Comparison of ENCODE assay signal across 12 cellular contexts in the genomic region with DNA sequence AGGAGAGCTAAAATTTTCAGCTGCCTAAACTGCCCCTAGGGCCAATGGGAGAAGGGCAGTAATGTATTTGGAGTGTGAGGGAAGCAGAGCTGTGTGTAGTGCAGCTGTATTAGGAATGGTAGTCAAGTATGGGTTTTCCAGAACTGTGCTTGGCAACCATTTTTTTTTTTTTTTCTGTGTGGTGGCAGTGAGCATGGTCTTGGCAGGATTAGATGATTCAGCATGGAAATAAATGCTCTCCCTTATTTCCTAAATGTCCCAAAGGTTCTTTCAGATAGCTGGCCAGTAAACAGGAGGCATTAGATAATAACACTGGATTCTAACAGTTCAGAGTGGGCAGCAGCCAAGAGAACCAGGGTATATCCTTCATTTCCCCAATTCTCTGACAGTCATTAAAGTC.
DNase-seq lines count a peak whose midpoint lies in the region; ATAC-seq and TF ChIP-seq lines count a peak whose summit lies in the region.
"Had no signal": no experiment of that assay in that cellular context is flagged by ENCODE, and none has a peak within 500 bp of the region (broad histone marks: within the 10 kb centered on the region; RNA-seq: fewer than 3 reads in every experiment).

No MANE protein-coding gene starts in this region.

- H3K36me3 ChIP-seq in PC-3 (ENCODE audit: low read depth, low read length) (no peaks in the 10 kb centered on the region), parathyroid adenoma (ENCODE audit: control insufficient read depth, insufficient read depth, low read length) (no peaks in the 10 kb centered on the region)

- H3K9ac ChIP-seq in PC-3 (ENCODE audit: low read length) (peak overlapping the region; percentile 82; the same call in 1 of the 2 replicates), parathyroid adenoma (no peak overlapping the region)

- peaks cover 78% of the 10 kb centered on the region for H3K79me2 ChIP-seq in PC-3 (ENCODE audit: low read length)
- H3K79me2 ChIP-seq in parathyroid adenoma: peaks cover 17% of the 10 kb centered on the region

- POLR2A ChIA-PET in PC-3 (lab: Charles Lee; ENCODE audit: unreplicated experiment): interaction anchor here (0.7 kb wide), 1 partner anchor 25 kb away, joined by 9 read pairs; no protein-coding TSS in a partner anchor
- POLR2A ChIA-PET in activated CD8-positive, alpha-beta T cell treated with anti-CD3 and anti-CD28 coated beads for 36 hours (lab: Charles Lee): no interaction called here

- no peaks in the 10 kb centered on the region for H3K9me2 ChIP-seq in PC-3 (replicated peaks; ENCODE audit: low read length)

- H3K4me3 ChIP-seq in PC-3 (ENCODE audit: low read length) (peak overlapping the region; percentile 86), fibroblast of the aortic adventitia (ENCODE audit: low read depth, low read length) (peak overlapping the region; percentile 78), parathyroid adenoma (ENCODE audit: low read depth, low read length) (no peak overlapping the region)

- H3K4me1 ChIP-seq in PC-3 (ENCODE audit: insufficient read depth, low read length) (peaks cover 52% of the 10 kb centered on the region), parathyroid adenoma (peaks cover 12% of the 10 kb centered on the region)

- DNase-seq in Daoy (ENCODE audit: low read depth) (peak; percentile 13), PC-3 (no peak), fibroblast of the aortic adventitia (ENCODE audit: low read depth) (peak; percentile 30), NCI-H2171 (lab: John Stamatoyannopoulos, UW) (no peak), NCI-H526 treated with DMSO at 0.1 percent for 48 hours (lab: John Stamatoyannopoulos, UW) (no peak)
- no peak for DNase-seq in activated CD8-positive, alpha-beta T cell treated with anti-CD3 and anti-CD28 coated beads for 36 hours
- DNase-seq: activated naive CD8-positive, alpha-beta T cell treated with anti-CD3 and anti-CD28 coated beads, Interleukin-2, amount 50 U/mL, for 24 hours; KG1; T-helper 17 cell had no signal

- peaks cover 7% of the 10 kb centered on the region for H3K27me3 Mint-ChIP-seq in activated CD8-positive, alpha-beta T cell treated with anti-CD3 and anti-CD28 coated beads for 36 hours
- H3K27me3 Mint-ChIP-seq: memory B cell had no signal

- no peak for TF ChIP-seq CTCF in PC-3 (conservative IDR thresholded peaks at IDR 0.05; ENCODE audit: low read depth, low read length)
- no peak for TF ChIP-seq CTCF in fibroblast of the aortic adventitia (IDR thresholded peaks at IDR 0.05; ENCODE audit: insufficient read depth, low read length)
- no peak for TF ChIP-seq CTCF in parathyroid adenoma (IDR thresholded peaks at IDR 0.05)
- TF ChIP-seq CTCF in activated CD8-positive, alpha-beta T cell treated with anti-CD3 and anti-CD28 coated beads for 36 hours (IDR thresholded peaks at IDR 0.05): no peak

- intact Hi-C loops in PC-3 (cut with micrococcal nuclease): no loop called here
- intact Hi-C loops in activated CD8-positive, alpha-beta T cell treated with anti-CD3 and anti-CD28 coated beads for 36 hours (cut with micrococcal nuclease): no loop called here

- no peak overlapping the region for H3K4me3 Mint-ChIP-seq in activated CD8-positive, alpha-beta T cell treated with anti-CD3 and anti-CD28 coated beads for 36 hours
- H3K4me3 Mint-ChIP-seq: activated naive CD8-positive, alpha-beta T cell treated with anti-CD3 and anti-CD28 coated beads, Interleukin-2, amount 50 U/mL, for 24 hours; memory B cell; T-helper 17 cell had no signal

- H3K4me2 ChIP-seq in PC-3 (ENCODE audit: low read length) (peak overlapping the region; percentile 98), parathyroid adenoma (ENCODE audit: low read length) (peak overlapping the region; percentile 1)

- H3K4me1 Mint-ChIP-seq in activated CD8-positive, alpha-beta T cell treated with anti-CD3 and anti-CD28 coated beads for 36 hours (ENCODE audit: low read depth): peaks cover 23% of the 10 kb centered on the region

- no peak overlapping the region for H3K27ac Mint-ChIP-seq in activated CD8-positive, alpha-beta T cell treated with anti-CD3 and anti-CD28 coated beads for 36 hours
- H3K27ac Mint-ChIP-seq: activated naive CD8-positive, alpha-beta T cell treated with anti-CD3 and anti-CD28 coated beads, Interleukin-2, amount 50 U/mL, for 24 hours; memory B cell; T-helper 17 cell had no signal

- BruUV-seq in PC-3 (replicated peaks; lab: Mats Ljungman, UMichigan): no TSS peak

- peak overlapping the region; percentile 54; the same call in 1 of the 2 replicates for H3K27ac ChIP-seq in PC-3 (ENCODE audit: low read length)
- H3K27ac ChIP-seq in parathyroid adenoma: peak overlapping the region; percentile 78

- H3K9me3 ChIP-seq in PC-3 (ENCODE audit: low read length) (no peaks in the 10 kb centered on the region), parathyroid adenoma (ENCODE audit: control insufficient read depth, low read length) (no peaks in the 10 kb centered on the region)

- no peaks in the 10 kb centered on the region for H3K9me3 Mint-ChIP-seq in activated CD8-positive, alpha-beta T cell treated with anti-CD3 and anti-CD28 coated beads for 36 hours
- H3K9me3 Mint-ChIP-seq: activated naive CD8-positive, alpha-beta T cell treated with anti-CD3 and anti-CD28 coated beads, Interleukin-2, amount 50 U/mL, for 24 hours; memory B cell had no signal

- ATAC-seq in PC-3 (no peak), HG03457 (IDR thresholded peaks at IDR 0.05; ENCODE audit: unreplicated experiment) (no peak)
- ATAC-seq in activated CD8-positive, alpha-beta T cell treated with anti-CD3 and anti-CD28 coated beads for 36 hours: no peak
- ATAC-seq: activated naive CD8-positive, alpha-beta T cell treated with anti-CD3 and anti-CD28 coated beads, Interleukin-2, amount 50 U/mL, for 24 hours; T-helper 17 cell had no signal

- no peaks in the 10 kb centered on the region for H3K27me3 ChIP-seq in PC-3 (ENCODE audit: low read length)
- H3K27me3 ChIP-seq in parathyroid adenoma (ENCODE audit: control insufficient read depth, insufficient read depth, low read length): no peaks in the 10 kb centered on the region

- CTCF ChIA-PET in PC-3 (lab: Charles Lee): no interaction called here
- CTCF ChIA-PET in activated CD8-positive, alpha-beta T cell treated with anti-CD3 and anti-CD28 coated beads for 36 hours (lab: Charles Lee): interaction anchor here (1.9 to 7.0 kb wide), 2 partner anchors 10 to 84 kb away, joined by 5 to 34 read pairs; no protein-coding TSS in a partner anchor

- H3F3A ChIP-seq in PC-3 (ENCODE audit: low read length, unreplicated experiment): peaks cover 3% of the 10 kb centered on the region

- no peaks in the 10 kb centered on the region for H3K36me3 Mint-ChIP-seq in activated CD8-positive, alpha-beta T cell treated with anti-CD3 and anti-CD28 coated beads for 36 hours (ENCODE audit: low read depth)

- peaks cover 33% of the 10 kb centered on the region; the same call in 1 of the 2 replicates for H4K20me1 ChIP-seq in PC-3 (ENCODE audit: low read length)

- H2AFZ ChIP-seq in PC-3 (ENCODE audit: low read length) (no peak overlapping the region), parathyroid adenoma (no peak overlapping the region)

Comparison
In these comparisons a context has a peak if more than half of its experiments do, and no peak if none do; other contexts are left out.
1. DNase-seq: peak in Daoy (single experiment) and fibroblast of the aortic adventitia (single experiment); none in PC-3 (single experiment), NCI-H2171 (single experiment), activated CD8-positive, alpha-beta T cell treated with anti-CD3 and anti-CD28 coated beads for 36 hours (single experiment) and NCI-H526 treated with DMSO at 0.1 percent for 48 hours (single experiment).